9 cellular contexts compared by ENCODE assay signal in the genomic region with DNA sequence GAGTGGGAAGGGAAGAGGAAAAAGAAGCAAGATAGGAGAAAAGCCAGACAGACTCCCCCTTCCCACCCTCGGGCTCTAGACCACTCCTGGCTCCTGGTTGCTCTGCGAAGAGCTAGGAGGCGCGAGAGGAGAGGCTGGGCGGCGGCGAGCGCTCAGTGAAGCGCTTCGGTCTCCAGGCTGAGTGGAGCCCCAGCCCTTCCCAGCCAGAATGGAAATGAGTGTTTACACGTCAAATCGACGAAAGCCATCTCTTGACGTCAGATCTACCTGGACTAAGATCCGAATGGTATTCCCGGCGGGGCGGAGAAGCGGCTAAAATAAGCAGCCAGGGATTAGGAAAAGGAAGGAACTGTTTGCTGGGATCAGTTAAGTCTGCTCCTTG. TPM values are rescaled to one million over a fixed set of nuclear protein-coding genes. Genes with fewer than 3 reads are reported as not detected.
DNase-seq lines count a peak whose midpoint lies in the region; ATAC-seq and TF ChIP-seq lines count a peak whose summit lies in the region.
"Had no signal": no experiment of that assay in that cellular context is flagged by ENCODE, and none has a peak within 500 bp of the region (broad histone marks: within the 10 kb centered on the region; RNA-seq: fewer than 3 reads in every experiment).

PCSK1 (minus strand) TSS at position 183 of the 382 bp plus-strand sequence. CDS start 206 bp downstream, outside the sequence.

- no peaks in the 10 kb centered on the region for H3K9me3 Mint-ChIP-seq in mesothelial cell of epicardium

- peak; percentile 91 for DNase-seq in DMS79 (lab: John Stamatoyannopoulos, UW)
- peak; percentile 67 for DNase-seq in NCI-H128 (lab: John Stamatoyannopoulos, UW; ENCODE audit: unreplicated experiment)
- no peak for DNase-seq in ascending aorta (ENCODE audit: low spot score in 2 of 2)
- no peak for DNase-seq in mesothelial cell of epicardium (ENCODE audit: low spot score in 2 of 2, unreplicated experiment in 2 of 2)
- DNase-seq in midbrain (lab: John Stamatoyannopoulos, UW): no peak
- DNase-seq in mucosa of descending colon: no peak
- DNase-seq: SJCRH30 had no signal

- H3K27ac Mint-ChIP-seq in mesothelial cell of epicardium: no peak within 1 kb of the TSS

- no peaks in the 10 kb centered on the region for H3K36me3 Mint-ChIP-seq in mesothelial cell of epicardium

- peaks cover 13% of the 10 kb centered on the region for H3K79me2 ChIP-seq in neural cell (replicated peaks; ENCODE audit: insufficient read depth, low read length)

- ATAC-seq in GM18867 (IDR thresholded peaks at IDR 0.05; ENCODE audit: unreplicated experiment) (no peak), mucosa of descending colon (no peak)

- no peak for TF ChIP-seq CTCF in ascending aorta (IDR thresholded peaks at IDR 0.05)
- TF ChIP-seq CTCF in neural cell (IDR thresholded peaks at IDR 0.05; ENCODE audit: poor library complexity, severe bottlenecking): peak; percentile 37
- no peak for TF ChIP-seq CTCF in mesothelial cell of epicardium (IDR thresholded peaks at IDR 0.05; ENCODE audit: unreplicated experiment)
- TF ChIP-seq CTCF in mucosa of descending colon (IDR thresholded peaks at IDR 0.05): no peak

- H3K27me3 ChIP-seq in ascending aorta (no peaks in the 10 kb centered on the region), neural cell (ENCODE audit: insufficient read depth, low read depth, low read length) (peaks cover 46% of the 10 kb centered on the region)
- H3K27me3 ChIP-seq: SJCRH30 had no signal

- H3K36me3 ChIP-seq in ascending aorta (no peaks in the 10 kb centered on the region), neural cell (ENCODE audit: insufficient read depth, low read length) (no peaks in the 10 kb centered on the region), mucosa of descending colon (ENCODE audit: low read depth) (no peaks in the 10 kb centered on the region)
- H3K36me3 ChIP-seq: SJCRH30 had no signal

- H3K4me1 ChIP-seq in ascending aorta: peaks cover 0 to 7% of the 10 kb centered on the region in 2 donors
- H3K4me1 ChIP-seq in mucosa of descending colon (ENCODE audit: low read depth): peaks cover 4% of the 10 kb centered on the region
- H3K4me1 ChIP-seq: SJCRH30 had no signal

- no peaks in the 10 kb centered on the region for H3K9me2 ChIP-seq in neural cell (ENCODE audit: insufficient read depth, low read length)

- H3K4me3 ChIP-seq in ascending aorta (peak within 1 kb of the TSS; percentile 18 to 27), neural cell (ENCODE audit: low read length) (peak within 1 kb of the TSS; percentile 82), mucosa of descending colon (no peak within 1 kb of the TSS)
- H3K4me3 ChIP-seq: SJCRH30 had no signal

- no peak within 1 kb of the TSS for H3K27ac ChIP-seq in ascending aorta
- peak within 1 kb of the TSS; percentile 70 for H3K27ac ChIP-seq in neural cell (ENCODE audit: low read length)
- H3K27ac ChIP-seq: SJCRH30 had no signal

- intact Hi-C loops in ascending aorta (cut with DNase I): no loop called here
- intact Hi-C loops in mucosa of descending colon (cut with DNase I, micrococcal nuclease): no loop called here

- peaks cover 89% of the 10 kb centered on the region for H3K27me3 Mint-ChIP-seq in mesothelial cell of epicardium (ENCODE audit: low read depth)

- H3K4me2 ChIP-seq in neural cell (ENCODE audit: low read length): peak within 1 kb of the TSS; percentile 89

- H3K9me3 ChIP-seq in ascending aorta: no peaks in the 10 kb centered on the region
- H3K9me3 ChIP-seq in neural cell (ENCODE audit: low read length): no peaks in the 10 kb centered on the region
- no peaks in the 10 kb centered on the region for H3K9me3 ChIP-seq in mucosa of descending colon
- H3K9me3 ChIP-seq: SJCRH30 had no signal

- peak within 1 kb of the TSS; percentile 72 for H3K9ac ChIP-seq in neural cell (ENCODE audit: low read length)

- H2AFZ ChIP-seq in neural cell (ENCODE audit: low read depth, low read length): peak within 1 kb of the TSS; percentile 21

- TF ChIP-seq RAD21 in neural cell (conservative IDR thresholded peaks at IDR 0.05): peak; percentile 55

- H3F3A ChIP-seq in neural cell (ENCODE audit: insufficient read depth, low read length, poor library complexity, severe bottlenecking): no peaks in the 10 kb centered on the region

- TF ChIP-seq EP300 in neural cell (conservative IDR thresholded peaks at IDR 0.05; ENCODE audit: poor library complexity, severe bottlenecking): peak; percentile 48

- H3K4me3 Mint-ChIP-seq in mesothelial cell of epicardium: no peak within 1 kb of the TSS

- peaks cover 4% of the 10 kb centered on the region for H3K4me1 Mint-ChIP-seq in mesothelial cell of epicardium

- H4K20me1 ChIP-seq in neural cell (ENCODE audit: insufficient read depth): no peaks in the 10 kb centered on the region

TF ChIP-seq in neural cell, 6 proteins besides CTCF, POLR2A, EP300 and RAD21:
- TF ChIP-seq REST (IDR thresholded peaks at IDR 0.05; ENCODE audit: borderline replicate concordance): peak; percentile 88
- no peak for TF ChIP-seq TAF1 (IDR thresholded peaks at IDR 0.05; ENCODE audit: low read depth)
- peak; percentile 70 for TF ChIP-seq POLR2AphosphoS5 (IDR thresholded peaks at IDR 0.05)
- no peak for TF ChIP-seq EZH2 (IDR thresholded peaks at IDR 0.05; ENCODE audit: borderline replicate concordance, insufficient read depth, low read length, poor library complexity, severe bottlenecking)
- peak; percentile 24 for TF ChIP-seq SMC3 (conservative IDR thresholded peaks at IDR 0.05; ENCODE audit: poor library complexity)
TF ChIP-seq in neural cell: peak in this region for 3.

RNA-seq across cellular contexts. Expression of gene PCSK1, which starts in this region (rescaled TPM):
- 3.2 TPM for total RNA-seq in ascending aorta
- 21.7 and 27.2 TPM in 2 replicates for polyA plus RNA-seq in neural cell
- polyA minus RNA-seq in neural cell: 48.5 and 54.4 TPM in 2 replicates
- total RNA-seq in mesothelial cell of epicardium: not detected in 3 replicates
- 1 to 10 TPM; 1.5 to 4.4 (median 3.7) TPM for total RNA-seq in mucosa of descending colon
- total RNA-seq: SJCRH30 had no signal

Comparison
In these comparisons a context has a peak if more than half of its experiments do, and no peak if none do; other contexts are left out.
1. DNase-seq: peak in DMS79 (single experiment) and NCI-H128 (single experiment); none in ascending aorta (0 of 2), mesothelial cell of epicardium (0 of 2), midbrain (single experiment) and mucosa of descending colon (0 of 3).